Comparison of ENCODE assay signal across 8 cellular contexts in the genomic region with DNA sequence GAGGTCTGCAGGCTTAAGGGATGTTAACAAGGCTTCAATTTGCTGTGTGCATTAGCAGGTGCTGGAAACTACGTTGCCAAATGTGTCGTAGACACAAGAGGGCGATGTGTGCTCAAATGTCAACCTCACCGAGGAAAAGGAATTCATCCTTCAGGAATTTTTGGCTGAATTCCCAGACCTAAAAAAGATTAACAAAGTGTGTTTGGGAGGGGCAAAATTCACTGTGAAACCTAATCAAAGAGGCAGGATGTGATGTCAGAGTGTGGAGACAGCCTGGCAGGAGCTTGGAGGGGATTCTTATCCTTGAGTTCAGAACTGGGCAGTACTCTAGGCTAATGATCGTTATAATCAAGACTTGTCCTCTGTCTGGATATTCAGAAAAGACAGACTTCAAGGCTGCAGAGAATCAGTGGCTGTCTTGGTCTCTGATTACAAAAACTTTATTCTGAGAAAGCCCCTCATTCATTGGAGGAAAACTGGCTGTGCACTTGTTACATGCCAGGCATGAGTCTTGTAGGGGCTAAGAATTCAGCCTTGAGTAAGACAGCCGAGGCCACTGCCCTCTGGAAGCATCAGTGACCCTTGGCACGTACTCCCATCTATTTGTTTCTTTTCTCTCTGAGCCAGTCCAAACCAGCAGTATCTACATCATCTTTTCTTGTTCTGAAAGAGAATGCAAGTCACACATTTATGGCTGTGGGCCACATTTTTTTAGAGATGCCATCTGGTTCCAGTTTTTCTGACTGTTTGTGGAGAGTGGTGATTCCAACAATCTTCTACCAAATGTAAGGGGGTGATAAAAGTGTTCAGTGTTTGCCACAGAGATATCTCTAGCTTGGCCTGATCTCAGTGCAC. TPM values are rescaled to one million over a fixed set of nuclear protein-coding genes. Genes with fewer than 3 reads are reported as not detected.
A peak's percentile ranks its signal among the peaks of the same experiment; 100 is the strongest.
DNase-seq lines count a peak whose midpoint lies in the region; ATAC-seq and TF ChIP-seq lines count a peak whose summit lies in the region.

No MANE protein-coding gene starts in this region.

- H3K9me3 ChIP-seq in esophagus squamous epithelium: no peaks in the 10 kb centered on the region
- no peaks in the 10 kb centered on the region for H3K9me3 ChIP-seq in muscle layer of duodenum (ENCODE audit: control insufficient read depth in 1 of 2, low read length in 2 of 2)

- peaks cover 13 to 56% (median 23%) of the 10 kb centered on the region in 3 donors for H3K4me1 ChIP-seq in esophagus squamous epithelium
- peaks cover 7 to 14% of the 10 kb centered on the region in 2 donors for H3K4me1 ChIP-seq in muscle layer of duodenum (ENCODE audit: control insufficient read depth in 1 of 2, insufficient read depth in 2 of 2, low read length in 2 of 2)

- TF ChIP-seq CTCF in esophagus squamous epithelium (IDR thresholded peaks at IDR 0.05): peak in 5 of 6 experiments; percentile 45 to 80 (median 56)

- H3K4me3 ChIP-seq in esophagus squamous epithelium: peak overlapping the region in 1 of 4 donors; percentile 9
- H3K4me3 ChIP-seq in muscle layer of duodenum (ENCODE audit: low read depth in 1 of 2, low read length in 2 of 2): no peak overlapping the region

- DNase-seq in DMS 273 (lab: John Stamatoyannopoulos, UW; ENCODE audit: unreplicated experiment) (peak; percentile 98), NCI-H1092 (lab: John Stamatoyannopoulos, UW) (peak; percentile 72), SW 1271 (lab: John Stamatoyannopoulos, UW) (peak; percentile 85 to 95), esophagus squamous epithelium (lab: John Stamatoyannopoulos, UW) (no peak)
- DNase-seq in activated naive CD4-positive, alpha-beta T cell (lab: John Stamatoyannopoulos, UW): no peak

- peak; percentile 63 for ATAC-seq in GM21723 (IDR thresholded peaks at IDR 0.05; ENCODE audit: unreplicated experiment)
- no peak for ATAC-seq in HG03095 (IDR thresholded peaks at IDR 0.05; ENCODE audit: unreplicated experiment)

- intact Hi-C loops in esophagus squamous epithelium (cut with DNase I): loop anchor here (10.0 kb wide), 1 partner anchor 358 kb away; no protein-coding TSS in a partner anchor

- WGBS in esophagus squamous epithelium, 2 donors: 1 to 6% methylated on average over 7 of the region's 7 CpGs

- TF ChIP-seq POLR2A in esophagus squamous epithelium (IDR thresholded peaks at IDR 0.05): no peak

- no peaks in the 10 kb centered on the region for H3K27me3 ChIP-seq in esophagus squamous epithelium
- H3K27me3 ChIP-seq in muscle layer of duodenum (ENCODE audit: low read depth, low read length): no peaks in the 10 kb centered on the region

- H3K36me3 ChIP-seq in esophagus squamous epithelium (no peaks in the 10 kb centered on the region), muscle layer of duodenum (ENCODE audit: control insufficient read depth in 1 of 2, insufficient read depth in 2 of 2, low read length in 2 of 2) (no peaks in the 10 kb centered on the region)

- H3K27ac ChIP-seq in esophagus squamous epithelium (peak overlapping the region; percentile 68 to 85 (median 77)), muscle layer of duodenum (ENCODE audit: low read length) (peak overlapping the region; percentile 62)

RNA-seq across cellular contexts. Expression of gene SCYGR1, which starts 18.7 kb away (rescaled TPM):
- not detected for total RNA-seq in esophagus squamous epithelium

RNA-seq across cellular contexts. Expression of gene TM4SF20, which starts 27.3 kb away (rescaled TPM):
- not detected for total RNA-seq in esophagus squamous epithelium

Comparison
In these comparisons a context has a peak if more than half of its experiments do, and no peak if none do; other contexts are left out.
1. DNase-seq: peak in DMS 273 (single experiment), NCI-H1092 (single experiment) and SW 1271 (2 of 2); none in esophagus squamous epithelium (single experiment) and activated naive CD4-positive, alpha-beta T cell (0 of 4).